Comparison of ENCODE assay signal across 9 cellular contexts in genomic region chr1:36372617-36373016, GRCh38. TPM values are rescaled to one million over a fixed set of nuclear protein-coding genes. Genes with fewer than 3 reads are reported as not detected.
DNase-seq lines count a peak whose midpoint lies in the region; ATAC-seq and TF ChIP-seq lines count a peak whose summit lies in the region.
"Had no signal": no experiment of that assay in that cellular context is flagged by ENCODE, and none has a peak within 500 bp of the region (broad histone marks: within the 10 kb centered on the region; RNA-seq: fewer than 3 reads in every experiment).

No MANE protein-coding gene starts in this region.

- no peak for TF ChIP-seq POLR2A in HCT116 (IDR thresholded peaks at IDR 0.05; ENCODE audit: borderline replicate concordance, extremely low read depth, insufficient read depth, insufficient read length)
- TF ChIP-seq POLR2A in esophagus squamous epithelium (IDR thresholded peaks at IDR 0.05), result no peak
- no peak for TF ChIP-seq POLR2A in sigmoid colon (IDR thresholded peaks at IDR 0.05)

- H3K4me1 Mint-ChIP-seq in T-helper 17 cell, result peaks cover 50% of the 10 kb centered on the region

- peak overlapping the region; percentile 96 for H3K27ac ChIP-seq in HCT116 (ENCODE audit: low read depth, low read length)
- H3K27ac ChIP-seq in esophagus squamous epithelium, result peak overlapping the region; percentile 87 to 97 (median 88)
- H3K27ac ChIP-seq in sigmoid colon, result peak overlapping the region; percentile 86 to 96 (median 88)

- no peaks in the 10 kb centered on the region for H3K9me2 ChIP-seq in HCT116 (ENCODE audit: insufficient read depth)

- no peak for TF ChIP-seq RAD21 in HCT116 (IDR thresholded peaks at IDR 0.05; ENCODE audit: low read depth)

- peak overlapping the region; percentile 95 for H3K27ac Mint-ChIP-seq in T-helper 17 cell

- H3K36me3 Mint-ChIP-seq in T-helper 17 cell (ENCODE audit: low read depth), result no peaks in the 10 kb centered on the region

- H2AFZ ChIP-seq in HCT116 (ENCODE audit: low read depth, low read length, poor library complexity, severe bottlenecking), result no peak overlapping the region

- POLR2A ChIA-PET in HCT116 (lab: Charles Lee), result interaction anchor here (0.6 to 1.0 kb wide), 2 partner anchors 28 to 1102 kb away, joined by 4 to 5 read pairs; no protein-coding TSS in a partner anchor

- no peak overlapping the region for H3K4me3 Mint-ChIP-seq in T-helper 17 cell

- H3K36me3 ChIP-seq in HCT116 (ENCODE audit: control insufficient read depth in 1 of 2, insufficient read depth in 2 of 2, low read length in 2 of 2) (peaks cover 0 to 4% of the 10 kb centered on the region in 2 experiments; a peak in 1 of 4 replicates), esophagus squamous epithelium (peaks cover 0 to 14% (median under 1%) of the 10 kb centered on the region in 3 donors), sigmoid colon (peaks cover 0 to 5% (median 2%) of the 10 kb centered on the region in 4 donors)

- TF ChIP-seq CTCF in HCT116 (IDR thresholded peaks at IDR 0.05 in 2 of 3, conservative IDR thresholded peaks at IDR 0.05 in 1 of 3; ENCODE audit: borderline replicate concordance in 1 of 3, insufficient read depth in 1 of 3, low read depth in 2 of 3, low read length in 2 of 3), result no peak
- no peak for TF ChIP-seq CTCF in esophagus squamous epithelium (IDR thresholded peaks at IDR 0.05)
- no peak for TF ChIP-seq CTCF in sigmoid colon (IDR thresholded peaks at IDR 0.05)

- no peaks in the 10 kb centered on the region for H3K27me3 ChIP-seq in HCT116 (ENCODE audit: insufficient read depth, low read length)
- no peaks in the 10 kb centered on the region for H3K27me3 ChIP-seq in esophagus squamous epithelium
- no peaks in the 10 kb centered on the region for H3K27me3 ChIP-seq in sigmoid colon

- BruUV-seq in HCT116 (replicated peaks; lab: Mats Ljungman, UMichigan), result no TSS peak

- 0 out of 2 replicates have a peak overlapping the region, but pooled peaks have one; percentile 8 for H3K9ac ChIP-seq in HCT116 (ENCODE audit: low read length)

- CTCF ChIA-PET in HCT116 (lab: Charles Lee), result no interaction called here

- H3K27me3 Mint-ChIP-seq in T-helper 17 cell, result no peaks in the 10 kb centered on the region
- H3K27me3 Mint-ChIP-seq: stimulated activated naive CD8-positive, alpha-beta T cell treated with anti-CD3 and anti-CD28 coated beads, Interleukin-15, Interleukin-2, amounts not matched to agents 100 ng/mL and 50 ng/mL, for 24 hours had no signal

- peaks cover 67% of the 10 kb centered on the region for H3K79me2 ChIP-seq in HCT116 (ENCODE audit: insufficient read depth, low read length)

- H3K9me3 ChIP-seq in HCT116 (ENCODE audit: control insufficient read depth in 1 of 2, insufficient read depth in 1 of 2, low read depth in 1 of 2, low read length in 2 of 2) (no peaks in the 10 kb centered on the region), T-helper 17 cell (ENCODE audit: control insufficient read depth, low read length, poor library complexity, severe bottlenecking) (no peaks in the 10 kb centered on the region), esophagus squamous epithelium (no peaks in the 10 kb centered on the region), sigmoid colon (no peaks in the 10 kb centered on the region)

- 82% methylated on average over 2 of the region's 3 CpGs; no CpG with 5 or more reads in 1 of the 2 donors for WGBS in esophagus squamous epithelium, 2 donors
- 81 to 91% methylated on average over 3 of the region's 3 CpGs for WGBS in sigmoid colon, 2 donors

- H4K20me1 ChIP-seq in HCT116 (ENCODE audit: insufficient read depth), result no peaks in the 10 kb centered on the region; the same call in 1 of the 2 replicates

- H3K4me2 ChIP-seq in HCT116 (ENCODE audit: low read length), result peak overlapping the region; percentile 87

- TF ChIP-seq EP300 in sigmoid colon (IDR thresholded peaks at IDR 0.05), result no peak

- ATAC-seq in HCT116, result no peak
- no peak for ATAC-seq in T-helper 17 cell
- no peak for ATAC-seq in HG03280 (IDR thresholded peaks at IDR 0.05; ENCODE audit: unreplicated experiment)
- no peak for ATAC-seq in GM19351 (IDR thresholded peaks at IDR 0.05; ENCODE audit: unreplicated experiment)
- no peak for ATAC-seq in HG02798 (IDR thresholded peaks at IDR 0.05; ENCODE audit: poor library complexity, unreplicated experiment)

- H3K4me1 ChIP-seq in HCT116 (ENCODE audit: control insufficient read depth in 1 of 2, insufficient read depth in 2 of 2, low read length in 2 of 2), result peaks cover 55 to 73% of the 10 kb centered on the region in 2 experiments
- H3K4me1 ChIP-seq in esophagus squamous epithelium, result peaks cover 32 to 79% (median 45%) of the 10 kb centered on the region in 3 donors
- peaks cover 0 to 64% (median 53%) of the 10 kb centered on the region in 4 donors for H3K4me1 ChIP-seq in sigmoid colon

- DNase-seq in HCT116 (ENCODE audit: low read depth, low spot score), result no peak
- DNase-seq in T-helper 17 cell, result no peak
- no peak for DNase-seq in esophagus squamous epithelium (lab: John Stamatoyannopoulos, UW)
- DNase-seq in sigmoid colon, result no peak
- DNase-seq in NCI-H2227 (lab: John Stamatoyannopoulos, UW; ENCODE audit: unreplicated experiment), result no peak

- RAD21 ChIA-PET in HCT116 (lab: Charles Lee; ENCODE audit: low non-redundant PET in 1 of 2, low total read pairs in 2 of 2, uncharacterized antibody in 2 of 2, unreplicated experiment in 2 of 2), result no interaction called here

- intact Hi-C loops in HCT116 (cut with micrococcal nuclease) (no loop called here), esophagus squamous epithelium (cut with DNase I) (no loop called here), sigmoid colon (cut with DNase I) (no loop called here)

- H3K4me3 ChIP-seq in HCT116 (replicated peaks in 1 of 2; ENCODE audit: low read depth in 1 of 2, low read length in 2 of 2) (no peak overlapping the region), esophagus squamous epithelium (no peak overlapping the region), sigmoid colon (no peak overlapping the region)

TF ChIP-seq in HCT116, 20 proteins besides CTCF, POLR2A, EP300 and RAD21:
- TF ChIP-seq MAX (IDR thresholded peaks at IDR 0.05) (no peak), SP1 (IDR thresholded peaks at IDR 0.05; ENCODE audit: low read depth) (no peak), EZH2phosphoT487 (IDR thresholded peaks at IDR 0.05; ENCODE audit: borderline replicate concordance) (no peak), SIN3A (IDR thresholded peaks at IDR 0.05; ENCODE audit: low read depth) (no peak), TCF7L2 (IDR thresholded peaks at IDR 0.05; ENCODE audit: borderline replicate concordance, extremely low read depth, insufficient read depth, insufficient read length) (no peak), JUND (IDR thresholded peaks at IDR 0.05) (no peak)
- TF ChIP-seq, protein P1, sequence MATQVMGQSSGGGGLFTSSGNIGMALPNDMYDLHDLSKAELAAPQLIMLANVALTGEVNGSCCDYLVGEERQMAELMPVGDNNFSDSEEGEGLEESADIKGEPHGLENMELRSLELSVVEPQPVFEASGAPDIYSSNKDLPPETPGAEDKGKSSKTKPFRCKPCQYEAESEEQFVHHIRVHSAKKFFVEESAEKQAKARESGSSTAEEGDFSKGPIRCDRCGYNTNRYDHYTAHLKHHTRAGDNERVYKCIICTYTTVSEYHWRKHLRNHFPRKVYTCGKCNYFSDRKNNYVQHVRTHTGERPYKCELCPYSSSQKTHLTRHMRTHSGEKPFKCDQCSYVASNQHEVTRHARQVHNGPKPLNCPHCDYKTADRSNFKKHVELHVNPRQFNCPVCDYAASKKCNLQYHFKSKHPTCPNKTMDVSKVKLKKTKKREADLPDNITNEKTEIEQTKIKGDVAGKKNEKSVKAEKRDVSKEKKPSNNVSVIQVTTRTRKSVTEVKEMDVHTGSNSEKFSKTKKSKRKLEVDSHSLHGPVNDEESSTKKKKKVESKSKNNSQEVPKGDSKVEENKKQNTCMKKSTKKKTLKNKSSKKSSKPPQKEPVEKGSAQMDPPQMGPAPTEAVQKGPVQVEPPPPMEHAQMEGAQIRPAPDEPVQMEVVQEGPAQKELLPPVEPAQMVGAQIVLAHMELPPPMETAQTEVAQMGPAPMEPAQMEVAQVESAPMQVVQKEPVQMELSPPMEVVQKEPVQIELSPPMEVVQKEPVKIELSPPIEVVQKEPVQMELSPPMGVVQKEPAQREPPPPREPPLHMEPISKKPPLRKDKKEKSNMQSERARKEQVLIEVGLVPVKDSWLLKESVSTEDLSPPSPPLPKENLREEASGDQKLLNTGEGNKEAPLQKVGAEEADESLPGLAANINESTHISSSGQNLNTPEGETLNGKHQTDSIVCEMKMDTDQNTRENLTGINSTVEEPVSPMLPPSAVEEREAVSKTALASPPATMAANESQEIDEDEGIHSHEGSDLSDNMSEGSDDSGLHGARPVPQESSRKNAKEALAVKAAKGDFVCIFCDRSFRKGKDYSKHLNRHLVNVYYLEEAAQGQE (IDR thresholded peaks at IDR 0.05; ENCODE audit: low read depth), result no peak

RNA-seq across cellular contexts. Expression of gene STK40, which starts 13.1 kb away (rescaled TPM):
- total RNA-seq in HCT116 (2021; ENCODE audit: unreplicated experiment) (33.9 TPM), T-helper 17 cell (10 to 100 TPM; 32.9 to 49.8 TPM), esophagus squamous epithelium (10 to 100 TPM; 34.5 to 59.7 (median 42.3) TPM), sigmoid colon (10 to 100 TPM; 37.1 to 49.4 (median 43.5) TPM)
- 32.4 and 34.9 TPM in 2 replicates for polyA plus RNA-seq in HCT116 (2012)
- polyA plus RNA-seq in sigmoid colon, result 10 to 100 TPM; 27.6 to 55.6 (median 40.7) TPM

RNA-seq across cellular contexts. Expression of gene LSM10, which starts 25.1 kb away (rescaled TPM):
- total RNA-seq in HCT116 (2021; ENCODE audit: unreplicated experiment) (49.5 TPM), T-helper 17 cell (10 to 100 TPM; 26.4 to 31.1 TPM), esophagus squamous epithelium (10 to 100 TPM in 3 of 4 donors, 1 to 10 TPM in 1; 8.5 to 29.4 (median 16.9) TPM), sigmoid colon (100 to 1,000 TPM in 2 of 4 donors, 10 to 100 TPM in 2; 56.6 to 114 (median 90.0) TPM)
- polyA plus RNA-seq in HCT116 (2012), result 62.3 and 62.4 TPM in 2 replicates
- polyA plus RNA-seq in sigmoid colon, result 10 to 100 TPM; 50.5 to 51.3 (median 50.9) TPM

RNA-seq across cellular contexts. Expression of gene EVA1B, which starts 49.2 kb away (rescaled TPM):
- total RNA-seq in HCT116 (2021; ENCODE audit: unreplicated experiment) (25.1 TPM), T-helper 17 cell (10 to 100 TPM in 1 of 2 donors, 1 to 10 TPM in 1; 6.2 to 10.8 TPM), esophagus squamous epithelium (10 to 100 TPM in 3 of 4 donors, 1 to 10 TPM in 1; 7.5 to 22.1 (median 12.8) TPM), sigmoid colon (100 to 1,000 TPM in 1 of 4 donors, 10 to 100 TPM in 3; 46.7 to 102 (median 71.0) TPM)
- 31.1 and 33.3 TPM in 2 replicates for polyA plus RNA-seq in HCT116 (2012)
- polyA plus RNA-seq in sigmoid colon, result 10 to 100 TPM in 2 of 3 donors, 1 to 10 TPM in 1; 5.8 to 18.0 (median 17.2) TPM
